In the genomic region with DNA sequence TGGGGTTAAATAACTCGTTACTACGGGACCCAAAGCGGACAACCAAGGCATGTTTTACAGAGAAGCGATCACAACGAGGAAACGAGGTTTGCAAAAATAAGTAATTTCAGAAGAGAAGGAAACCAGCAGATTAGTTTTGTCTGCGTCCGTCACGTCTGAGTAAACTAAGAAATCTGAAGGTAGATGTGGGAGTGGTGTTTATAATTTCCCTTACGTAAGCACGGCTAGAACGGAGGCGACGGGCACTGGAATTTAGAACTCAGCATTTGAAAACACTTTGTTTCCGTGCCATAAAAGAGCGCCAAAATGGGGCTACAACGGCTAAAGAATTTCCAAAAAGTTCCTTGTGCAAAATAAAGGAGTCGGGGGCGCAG, we compare ENCODE assay signal across 8 cellular contexts. TPM values are rescaled to one million over a fixed set of nuclear protein-coding genes. Genes with fewer than 3 reads are reported as not detected.
DNase-seq lines count a peak whose midpoint lies in the region; FAIRE-seq and TF ChIP-seq lines count a peak whose summit lies in the region.

No MANE protein-coding gene starts in this region.

- peak overlapping the region; percentile 85 for H4K8ac ChIP-seq in trophoblast cell (ENCODE audit: low read depth, low read length)

- peak overlapping the region; percentile 38 for H3K14ac ChIP-seq in trophoblast cell (ENCODE audit: low read length)

- H3K27me3 ChIP-seq in trophoblast cell (ENCODE audit: insufficient read depth, low read length) = no peaks in the 10 kb centered on the region

- no CpG with 5 or more reads among the region's 19 CpGs for WGBS in trophoblast cell (ENCODE audit: extremely low coverage, insufficient coverage, insufficient read length)

- H3K4me1 ChIP-seq in trophoblast cell (ENCODE audit: control insufficient read depth in 1 of 2, insufficient read depth in 2 of 2, low read length in 2 of 2) = peaks cover 0 to 5% of the 10 kb centered on the region in 2 experiments

- no peaks in the 10 kb centered on the region for H3K9me3 ChIP-seq in trophoblast cell (ENCODE audit: insufficient read depth, low read depth, low read length)

- H3K9ac ChIP-seq in trophoblast cell (ENCODE audit: low read length) = peak overlapping the region; percentile 73

- H3K27ac ChIP-seq in trophoblast cell (ENCODE audit: low read depth, low read length) = no peak overlapping the region

- peak overlapping the region; percentile 69 for H2AFZ ChIP-seq in trophoblast cell (ENCODE audit: insufficient read depth, low read length, poor library complexity)

- H3K27me3 Mint-ChIP-seq in activated T-cell treated with anti-CD3 and anti-CD28 coated beads, Interleukin-2, amount 50 U/mL, for 24 hours = no peaks in the 10 kb centered on the region

- peaks cover 10% of the 10 kb centered on the region for H3K79me1 ChIP-seq in trophoblast cell (ENCODE audit: low read length)

- no peak for FAIRE-seq in urothelium cell line (lab: Jason Lieb, UNC)

- H3K4me3 Mint-ChIP-seq in activated T-cell treated with anti-CD3 and anti-CD28 coated beads, Interleukin-2, amount 50 U/mL, for 24 hours = peak overlapping the region; percentile 98

- no peak overlapping the region for H2AK5ac ChIP-seq in trophoblast cell (ENCODE audit: low read length)

- no peak overlapping the region for H2BK12ac ChIP-seq in trophoblast cell (ENCODE audit: low read length)

- H3K18ac ChIP-seq in trophoblast cell (ENCODE audit: low read length) = no peak overlapping the region

- peak overlapping the region; percentile 23 for H4K91ac ChIP-seq in trophoblast cell (ENCODE audit: low read depth, low read length)

- H3K79me2 ChIP-seq in trophoblast cell (ENCODE audit: control insufficient read depth, insufficient read depth, low read length, poor library complexity) = peaks cover 5% of the 10 kb centered on the region

- peak overlapping the region; percentile 65 for H3K4me2 ChIP-seq in trophoblast cell (ENCODE audit: low read length)

- H3K4me1 Mint-ChIP-seq in activated T-cell treated with anti-CD3 and anti-CD28 coated beads, Interleukin-2, amount 50 U/mL, for 24 hours (ENCODE audit: low read depth) = peaks cover 45% of the 10 kb centered on the region

- H2BK5ac ChIP-seq in trophoblast cell (ENCODE audit: low read depth, low read length, poor library complexity) = no peak overlapping the region

- no peak overlapping the region for H2BK120ac ChIP-seq in trophoblast cell (ENCODE audit: insufficient read depth, low read length, poor library complexity)

- H3K4me3 ChIP-seq in foreskin fibroblast (ENCODE audit: low read depth in 1 of 2, low read length in 2 of 2) (peak overlapping the region; percentile 76 to 90), trophoblast cell (ENCODE audit: low read depth, low read length) (peak overlapping the region; percentile 95)

- TF ChIP-seq CTCF in foreskin fibroblast (IDR thresholded peaks at IDR 0.05; ENCODE audit: low read depth, low read length) = no peak

- H3K23ac ChIP-seq in trophoblast cell (ENCODE audit: low read length) = no peak overlapping the region

- H3K36me3 ChIP-seq in trophoblast cell (ENCODE audit: control insufficient read depth in 1 of 2, insufficient read depth in 2 of 2, low read length in 2 of 2) = peaks cover 2 to 3% of the 10 kb centered on the region in 2 experiments

- peak overlapping the region; percentile 35 for H3K4ac ChIP-seq in trophoblast cell (ENCODE audit: low read depth, low read length)

- peak; percentile 31 for DNase-seq in SIG-M5 treated with dmso at 0.1 percent for 504 hours (lab: John Stamatoyannopoulos, UW; ENCODE audit: unreplicated experiment)
- DNase-seq in SIG-M5 (lab: John Stamatoyannopoulos, UW) = no peak
- DNase-seq in NAMALWA (ENCODE audit: low spot score) = peak; percentile 86
- DNase-seq in activated T-cell treated with anti-CD3 and anti-CD28 coated beads, Interleukin-2, amount 50 U/mL, for 24 hours = no peak
- DNase-seq in foreskin fibroblast = peak; percentile 3 to 32
- peak; percentile 33 to 64 for DNase-seq in trophoblast cell
- no peak for DNase-seq in SK-N-DZ (ENCODE audit: low spot score)
- no peak for DNase-seq in urothelium cell line (ENCODE audit: low spot score)

- peaks cover 84% of the 10 kb centered on the region for H3K36me3 Mint-ChIP-seq in activated T-cell treated with anti-CD3 and anti-CD28 coated beads, Interleukin-2, amount 50 U/mL, for 24 hours (ENCODE audit: low read depth)

- peak overlapping the region; percentile 99 for H3K27ac Mint-ChIP-seq in activated T-cell treated with anti-CD3 and anti-CD28 coated beads, Interleukin-2, amount 50 U/mL, for 24 hours

- H4K12ac ChIP-seq in trophoblast cell (ENCODE audit: low read depth, low read length) = peak overlapping the region; percentile 20

- no peaks in the 10 kb centered on the region for H3K9me3 Mint-ChIP-seq in activated T-cell treated with anti-CD3 and anti-CD28 coated beads, Interleukin-2, amount 50 U/mL, for 24 hours

RNA-seq across cellular contexts. Expression of a gene that starts 0.7 kb away (rescaled TPM):
- polyA plus RNA-seq in trophoblast cell (2013) = 10.6 and 11.0 TPM in 2 replicates
- polyA plus RNA-seq in SK-N-DZ (2014; cell fraction: cytosol; rRNA removed) = 30.3 and 35.6 TPM in 2 replicates
- polyA plus RNA-seq in SK-N-DZ (2014; cell fraction: nucleus; rRNA removed) = 7.3 and 14.8 TPM in 2 replicates

Comparison
In these comparisons a context has a peak if more than half of its experiments do, and no peak if none do; other contexts are left out.
1. DNase-seq: peak in SIG-M5 treated with dmso at 0.1 percent for 504 hours (single experiment), NAMALWA (single experiment), foreskin fibroblast (2 of 2) and trophoblast cell (2 of 2); none in SIG-M5 (single experiment), activated T-cell treated with anti-CD3 and anti-CD28 coated beads, Interleukin-2, amount 50 U/mL, for 24 hours (single experiment), SK-N-DZ (single experiment) and urothelium cell line (single experiment).